8 cellular contexts compared by ENCODE assay signal in genomic region chr7:74061840-74062539, GRCh38. TPM values are rescaled to one million over a fixed set of nuclear protein-coding genes. Genes with fewer than 3 reads are reported as not detected.
A peak's percentile ranks its signal among the peaks of the same experiment; 100 is the strongest.
DNase-seq lines count a peak whose midpoint lies in the region; ATAC-seq, FAIRE-seq and TF ChIP-seq lines count a peak whose summit lies in the region.

No MANE protein-coding gene starts in this region.

- peaks cover 6% of the 10 kb centered on the region; the same call in 2 of the 3 replicates for H3K4me1 Mint-ChIP-seq in GM23338

- H3K9me2 ChIP-seq in GM23338 (ENCODE audit: insufficient read depth) = no peaks in the 10 kb centered on the region

- no peak overlapping the region for H3K4me3 Mint-ChIP-seq in GM23338

- H2AFZ ChIP-seq in GM23338 = no peak overlapping the region

- TF ChIP-seq CTCF in A549 (IDR thresholded peaks at IDR 0.05) (no peak), GM23338 (conservative IDR thresholded peaks at IDR 0.05; ENCODE audit: low read depth in 2 of 2) (no peak), Panc1 (IDR thresholded peaks at IDR 0.05) (no peak), omental fat pad (IDR thresholded peaks at IDR 0.05) (no peak), testis (IDR thresholded peaks at IDR 0.05) (no peak)

- no peak for TF ChIP-seq RAD21 in A549 (conservative IDR thresholded peaks at IDR 0.05 in 1 of 2, IDR thresholded peaks at IDR 0.05 in 1 of 2)

- no peak overlapping the region; the same call in 1 of the 2 replicates for H3K27ac Mint-ChIP-seq in GM23338

- peak; percentile 7 for FAIRE-seq in A549 (lab: Jason Lieb, UNC)

- TF ChIP-seq POLR2A in A549 (IDR thresholded peaks at IDR 0.05; ENCODE audit: low read length) (no peak), testis (IDR thresholded peaks at IDR 0.05) (no peak)

- no peaks in the 10 kb centered on the region for H3F3A ChIP-seq in GM23338 (replicated peaks; ENCODE audit: low read depth)

- intact Hi-C loops in Panc1 (cut with micrococcal nuclease; ENCODE audit: unreplicated experiment) = loop anchor here (10.0 kb wide), 1 partner anchor 143 kb away; no protein-coding TSS in a partner anchor
- intact Hi-C loops in testis (cut with DNase I; ENCODE audit: low total_unique reads) = loop anchor here (10.0 kb wide), 1 partner anchor 343 kb away; no protein-coding TSS in a partner anchor

- no peak for TF ChIP-seq EP300 in A549 (IDR thresholded peaks at IDR 0.05)

- H3K79me2 ChIP-seq in GM23338 (replicated peaks; ENCODE audit: insufficient read depth) = no peaks in the 10 kb centered on the region

- H4K20me1 ChIP-seq in GM23338 (replicated peaks; ENCODE audit: insufficient read depth) = no peaks in the 10 kb centered on the region

- CTCF ChIA-PET in A549 (lab: Yijun Ruan, JAX) = interaction anchor here (0.6 to 1.1 kb wide), 4 partner anchors 10 to 1652 kb away, joined by 3 to 4 read pairs (median 4); no protein-coding TSS in a partner anchor
- CTCF ChIA-PET in Panc1 (lab: Charles Lee) = no interaction called here

- peaks cover 25% of the 10 kb centered on the region for H3K4me1 ChIP-seq in A549
- H3K4me1 ChIP-seq in GM23338 (ENCODE audit: insufficient read depth) = no peaks in the 10 kb centered on the region
- H3K4me1 ChIP-seq in Panc1 (ENCODE audit: control insufficient read depth, insufficient read depth, low read length) = peaks cover 10% of the 10 kb centered on the region; the same call in 1 of the 2 replicates
- peaks cover 9% of the 10 kb centered on the region for H3K4me1 ChIP-seq in testis

- peak overlapping the region; percentile 29 for H3K4me3 ChIP-seq in A549
- H3K4me3 ChIP-seq in GM23338 = no peak overlapping the region
- peak overlapping the region in 1 of 2 experiments; percentile 23; a peak in 1 of 4 replicates for H3K4me3 ChIP-seq in Panc1 (ENCODE audit: low read depth in 2 of 2, low read length in 2 of 2)
- H3K4me3 ChIP-seq in testis = no peak overlapping the region

- H3K36me3 Mint-ChIP-seq in GM23338 (ENCODE audit: low read depth) = no peaks in the 10 kb centered on the region

- H3K9me3 Mint-ChIP-seq in GM23338 = no peaks in the 10 kb centered on the region; the same call in 2 of the 3 replicates

- H3K9me3 ChIP-seq in A549 (no peaks in the 10 kb centered on the region), Panc1 (ENCODE audit: control insufficient read depth, insufficient read depth, low read depth, low read length) (no peaks in the 10 kb centered on the region), testis (no peaks in the 10 kb centered on the region)

- H3K27me3 Mint-ChIP-seq in GM23338 (ENCODE audit: insufficient read depth, low read depth, poor library complexity) = peaks cover 13% of the 10 kb centered on the region

- peak overlapping the region; percentile 85 for H3K4me2 ChIP-seq in A549
- H3K4me2 ChIP-seq in GM23338 = no peak overlapping the region

- in situ Hi-C loops in Panc1 (cut with HindIII; ENCODE audit: low pct_unique_long_range_greater_than_20kb, low sequenced_read_pairs) = no loop called here

- H3K27ac ChIP-seq in A549 = peak overlapping the region; percentile 84 to 93
- H3K27ac ChIP-seq in GM23338 (ENCODE audit: low read depth) = no peak overlapping the region
- peak overlapping the region; percentile 37; the same call in 1 of the 2 replicates for H3K27ac ChIP-seq in Panc1 (ENCODE audit: low read length)
- H3K27ac ChIP-seq in testis = peak overlapping the region; percentile 77 to 85

- H3K27me3 ChIP-seq in GM23338 (ENCODE audit: insufficient read depth) (no peaks in the 10 kb centered on the region), Panc1 (ENCODE audit: control insufficient read depth, insufficient read depth, low read length) (no peaks in the 10 kb centered on the region), testis (no peaks in the 10 kb centered on the region)

- POLR2A ChIA-PET in A549 (lab: Yijun Ruan, JAX) (no interaction called here), Panc1 (lab: Charles Lee) (no interaction called here)

- WGBS in A549 (ENCODE audit: missing lambda C conversion rate) = 28% methylated on average over 12 of the region's 20 CpGs
- WGBS in testis, 2 donors = 34 to 36% methylated on average over 17 to 20 of the region's 20 CpGs

- H3K36me3 ChIP-seq in GM23338 (ENCODE audit: insufficient read depth) (no peaks in the 10 kb centered on the region), Panc1 (ENCODE audit: control insufficient read depth, insufficient read depth, low read length) (no peaks in the 10 kb centered on the region), testis (ENCODE audit: low read depth, missing control alignments) (no peaks in the 10 kb centered on the region)

- no TSS peak for BruUV-seq in Panc1 (replicated peaks; lab: Mats Ljungman, UMichigan)

- ATAC-seq in A549 (peak; percentile 90 to 91), GM23338 (peak; percentile 35), Panc1 (peak; percentile 88), omental fat pad (ENCODE audit: low FRiP score) (peak; percentile 92)

- DNase-seq in A549 (ENCODE audit: low read depth in 1 of 2, low spot score in 1 of 2) (peak; percentile 90 to 95), GM23338 (ENCODE audit: low spot score) (no peak), Panc1 (ENCODE audit: low read depth, low spot score) (peak; percentile 64), fibroblast of the conjunctiva (ENCODE audit: low read depth) (peak; percentile 91), omental fat pad (ENCODE audit: low spot score) (peak; percentile 56), testis (peak; percentile 82), NCI-H187 treated with DMSO at 0.1 percent for 48 hours (lab: John Stamatoyannopoulos, UW) (no peak)
- DNase-seq in activated T-helper 9 cell treated with anti-CD3 and anti-CD28 coated beads, Interleukin-2, amount 50 U/mL, for 16 hours (ENCODE audit: low read depth) = peak; percentile 61

TF ChIP-seq in A549, 52 proteins besides CTCF, POLR2A, EP300 and RAD21 (continues in another document):
- no peak for TF ChIP-seq RNF2 (IDR thresholded peaks at IDR 0.05; ENCODE audit: borderline replicate concordance, low read depth)
- no peak for TF ChIP-seq ELK1 (IDR thresholded peaks at IDR 0.05; ENCODE audit: low read depth, low read length)
- TF ChIP-seq CHD4 (IDR thresholded peaks at IDR 0.05; ENCODE audit: borderline replicate concordance) = peak; percentile 82

TF ChIP-seq in GM23338, 12 proteins besides CTCF, POLR2A, EP300 and RAD21:
- TF ChIP-seq ZNF331 (CRISPR knock-in tag; IDR thresholded peaks at IDR 0.05; ENCODE audit: low read depth) (no peak), CREB1 (CRISPR knock-in tag; IDR thresholded peaks at IDR 0.05; ENCODE audit: low read depth) (peak; percentile 27; the same call in 1 of the 2 replicates)

RNA-seq across cellular contexts. Expression of gene LIMK1, which starts 21.6 kb away (rescaled TPM):
- 17.6 and 25.3 TPM in 2 replicates for polyA plus RNA-seq in A549 (2011; rRNA removed)
- 34.8 and 39.1 TPM in 2 replicates for polyA plus RNA-seq in A549 (2012; cell fraction: cytosol; rRNA removed)
- polyA plus RNA-seq in A549 (2012; cell fraction: nucleus; rRNA removed) = 63.4 and 82.0 TPM in 2 replicates
- polyA plus RNA-seq in A549 (2017; fragmentation: RNase III; extraction: RNeasy Plus Mini Kit Qiagen cat#74134 plus additional on column Dnase treatment) = 28.9 to 31.8 TPM (median 28.9 TPM) in 3 replicates
- polyA minus RNA-seq in A549 (2011; rRNA and poly(A)+ RNA removed) = 42.1 and 48.2 TPM in 2 replicates
- 77.9 and 96.5 TPM in 2 replicates for total RNA-seq in GM23338 (2014; rRNA removed; shearing (Covaris generic))
- 13.0 and 17.3 TPM in 2 replicates for polyA plus RNA-seq in GM23338 (2016; fragmentation: Nextera tagmentation; extraction: Ambion mirVana)
- total RNA-seq in Panc1 (2021; ENCODE audit: unreplicated experiment) = 59.6 TPM
- 83.9 TPM for polyA plus RNA-seq in Panc1 (2012; ENCODE audit: insufficient read length)
- 10 to 100 TPM; 10.4 to 31.0 (median 14.6) TPM for total RNA-seq in omental fat pad
- total RNA-seq in testis = 10 to 100 TPM; 42.4 to 54.8 TPM
- 38.6 TPM for polyA plus RNA-seq in testis (ENCODE audit: insufficient read depth, low read depth, low replicate concordance)

RNA-seq across cellular contexts. Expression of gene ELN, which starts 34.0 kb away (rescaled TPM):
- polyA plus RNA-seq in A549 (2011; rRNA removed) = 0.08 and 0.16 TPM in 2 replicates
- 0.14 and 0.15 TPM in 2 replicates for polyA plus RNA-seq in A549 (2012; cell fraction: cytosol; rRNA removed)
- polyA plus RNA-seq in A549 (2012; cell fraction: nucleus; rRNA removed) = 0.11 and 0.26 TPM in 2 replicates
- 0.09 to 0.16 TPM (median 0.12 TPM) in 3 replicates for polyA plus RNA-seq in A549 (2017; fragmentation: RNase III; extraction: RNeasy Plus Mini Kit Qiagen cat#74134 plus additional on column Dnase treatment)
- polyA minus RNA-seq in A549 (2011; rRNA and poly(A)+ RNA removed) = 0.15 TPM in 1 of 2 replicates, not detected in the other
- total RNA-seq in GM23338 (2014; rRNA removed; shearing (Covaris generic)) = 4.0 and 5.6 TPM in 2 replicates
- polyA plus RNA-seq in GM23338 (2016; fragmentation: Nextera tagmentation; extraction: Ambion mirVana) = 1.1 TPM in 2 replicates
- total RNA-seq in Panc1 (2021; ENCODE audit: unreplicated experiment) = 0.26 TPM
- not detected for polyA plus RNA-seq in Panc1 (2012; ENCODE audit: insufficient read length)
- 100 to 1,000 TPM in 2 of 4 donors, 10 to 100 TPM in 2; 61.2 to 133 (median 83.8) TPM for total RNA-seq in omental fat pad
- total RNA-seq in testis = 10 to 100 TPM; 24.6 to 35.2 TPM
- polyA plus RNA-seq in testis (ENCODE audit: insufficient read depth, low read depth, low replicate concordance) = 55.9 TPM

Comparison
In these comparisons a context has a peak if more than half of its experiments do, and no peak if none do; other contexts are left out.
1. ATAC-seq: peak in every context shown above with its lines; median percentile 92 in omental fat pad; 90 in A549; 88 in Panc1; 35 in GM23338.
2. DNase-seq: peak in A549 (2 of 2), Panc1 (single experiment), activated T-helper 9 cell treated with anti-CD3 and anti-CD28 coated beads, Interleukin-2, amount 50 U/mL, for 16 hours (single experiment), fibroblast of the conjunctiva (single experiment), omental fat pad (single experiment) and testis (single experiment); none in GM23338 (single experiment) and NCI-H187 treated with DMSO at 0.1 percent for 48 hours (single experiment).